ENCODE assay signal across 1 cellular context in genomic region chr14:33964599-33965317, GRCh38.
TF ChIP-seq lines count a peak whose summit lies in the region.

No MANE protein-coding gene starts in this region.

TF ChIP-seq in HepG2, 621 proteins besides CTCF, POLR2A, EP300 and RAD21 (continued from another document and continues in another):
- TF ChIP-seq HMGXB4 (CRISPR knock-in tag; IDR thresholded peaks at IDR 0.05; ENCODE audit: borderline replicate concordance in 1 of 2, low read depth in 1 of 2) (0 out of 4 replicates have a peak, but pooled peaks of 1 of the 2 experiments have one; percentile 44), SMC3 (IDR thresholded peaks at IDR 0.05; ENCODE audit: low read length) (peak; percentile 72), CBX5 (CRISPR knock-in tag; IDR thresholded peaks at IDR 0.05; ENCODE audit: borderline replicate concordance) (peak; percentile 25; the same call in 1 of the 2 replicates), GLI4 (CRISPR knock-in tag; IDR thresholded peaks at IDR 0.05; ENCODE audit: borderline replicate concordance) (no peak), MAZ (IDR thresholded peaks at IDR 0.05; ENCODE audit: borderline replicate concordance, low read depth, low read length) (0 out of 2 replicates have a peak, but pooled peaks have one; percentile 17), MAZ (CRISPR knock-in tag; IDR thresholded peaks at IDR 0.05; ENCODE audit: low read depth) (no peak), ZBTB3 (CRISPR knock-in tag; IDR thresholded peaks at IDR 0.05; ENCODE audit: borderline replicate concordance, low read depth) (no peak), PITX1 (CRISPR knock-in tag; IDR thresholded peaks at IDR 0.05) (0 out of 2 replicates have a peak, but pooled peaks have one; percentile 40), MTERF4 (CRISPR knock-in tag; IDR thresholded peaks at IDR 0.05) (peak; percentile 53; the same call in 1 of the 2 replicates), ZNF614 (CRISPR knock-in tag; IDR thresholded peaks at IDR 0.05; ENCODE audit: borderline replicate concordance) (0 out of 2 replicates have a peak, but pooled peaks have one; percentile 19), ELF3 (CRISPR knock-in tag; IDR thresholded peaks at IDR 0.05) (0 out of 2 replicates have a peak, but pooled peaks have one; percentile 45), STAT5B (CRISPR knock-in tag; IDR thresholded peaks at IDR 0.05) (no peak), AHDC1 (CRISPR knock-in tag; IDR thresholded peaks at IDR 0.05; ENCODE audit: borderline replicate concordance) (no peak), MBD4 (IDR thresholded peaks at IDR 0.05; ENCODE audit: borderline replicate concordance, low read length) (no peak), RARA (CRISPR knock-in tag; IDR thresholded peaks at IDR 0.05) (0 out of 2 replicates have a peak, but pooled peaks have one; percentile 7), ZBTB20 (CRISPR knock-in tag; IDR thresholded peaks at IDR 0.05; ENCODE audit: borderline replicate concordance, low read depth) (peak; percentile 39; the same call in 1 of the 2 replicates), MLX (CRISPR knock-in tag; IDR thresholded peaks at IDR 0.05) (no peak), TBP (CRISPR knock-in tag; IDR thresholded peaks at IDR 0.05) (no peak), ELF4 (CRISPR knock-in tag; IDR thresholded peaks at IDR 0.05; ENCODE audit: borderline replicate concordance) (0 out of 2 replicates have a peak, but pooled peaks have one; percentile 54), ZNF253 (CRISPR knock-in tag; IDR thresholded peaks at IDR 0.05; ENCODE audit: borderline replicate concordance) (0 out of 2 replicates have a peak, but pooled peaks have one; percentile 25), ARID5B (CRISPR knock-in tag; IDR thresholded peaks at IDR 0.05) (peak; percentile 52; the same call in 1 of the 2 replicates), U2AF1 (optimal IDR thresholded peaks at IDR 0.05; ENCODE audit: low read depth, low read length) (no peak), FOSL2 (CRISPR knock-in tag; IDR thresholded peaks at IDR 0.05) (0 out of 2 replicates have a peak, but pooled peaks have one; percentile 16), HOMEZ (CRISPR knock-in tag; IDR thresholded peaks at IDR 0.05; ENCODE audit: low read depth) (peak; percentile 42; the same call in 1 of the 2 replicates), GABPA (IDR thresholded peaks at IDR 0.05; ENCODE audit: low read depth, low read length) (no peak), GABPA (CRISPR knock-in tag; IDR thresholded peaks at IDR 0.05; ENCODE audit: low read depth) (peak; percentile 28; the same call in 1 of the 2 replicates), ZSCAN31 (CRISPR knock-in tag; IDR thresholded peaks at IDR 0.05; ENCODE audit: low read depth) (0 out of 2 replicates have a peak, but pooled peaks have one; percentile 32), ZNF674 (CRISPR knock-in tag; IDR thresholded peaks at IDR 0.05; ENCODE audit: low read depth) (0 out of 2 replicates have a peak, but pooled peaks have one; percentile 35), CSRNP1 (CRISPR knock-in tag; IDR thresholded peaks at IDR 0.05) (0 out of 2 replicates have a peak, but pooled peaks have one; percentile 22), ZSCAN9 (CRISPR knock-in tag; IDR thresholded peaks at IDR 0.05; ENCODE audit: borderline replicate concordance) (0 out of 2 replicates have a peak, but pooled peaks have one; percentile 31), BCL6 (CRISPR knock-in tag; IDR thresholded peaks at IDR 0.05) (peak; percentile 34), XRCC5 (optimal IDR thresholded peaks at IDR 0.05; ENCODE audit: low read length) (peak; percentile 58), POLR2G (IDR thresholded peaks at IDR 0.05; ENCODE audit: low read depth, low read length) (no peak), ZNF530 (CRISPR knock-in tag; IDR thresholded peaks at IDR 0.05; ENCODE audit: low read depth) (no peak), ZNF660 (CRISPR knock-in tag; IDR thresholded peaks at IDR 0.05; ENCODE audit: borderline replicate concordance, low read depth) (no peak), ZFP36L1 (CRISPR knock-in tag; IDR thresholded peaks at IDR 0.05) (peak; percentile 16; the same call in 1 of the 2 replicates), ZFP41 (CRISPR knock-in tag; IDR thresholded peaks at IDR 0.05; ENCODE audit: borderline replicate concordance) (0 out of 2 replicates have a peak, but pooled peaks have one; percentile 57), HNF4G (IDR thresholded peaks at IDR 0.05; ENCODE audit: borderline replicate concordance, low read depth, low read length) (no peak), HNF4G (CRISPR knock-in tag; IDR thresholded peaks at IDR 0.05; ENCODE audit: borderline replicate concordance, low read depth) (peak; percentile 40; the same call in 1 of the 2 replicates), ZKSCAN8 (CRISPR knock-in tag; IDR thresholded peaks at IDR 0.05; ENCODE audit: borderline replicate concordance) (peak; percentile 37; the same call in 1 of the 2 replicates), RXRB (CRISPR knock-in tag; IDR thresholded peaks at IDR 0.05; ENCODE audit: borderline replicate concordance) (peak; percentile 47; the same call in 1 of the 2 replicates), TFE3 (CRISPR knock-in tag; IDR thresholded peaks at IDR 0.05) (0 out of 2 replicates have a peak, but pooled peaks have one; percentile 28), KMT2B (CRISPR knock-in tag; IDR thresholded peaks at IDR 0.05) (no peak), SALL1 (CRISPR knock-in tag; IDR thresholded peaks at IDR 0.05) (0 out of 2 replicates have a peak, but pooled peaks have one; percentile 27)
